ENCODE assay signal across 1 cellular context in genomic region chr5:177516601-177517568, GRCh38.
TF ChIP-seq lines count a peak whose summit lies in the region.

TSS of gene DDX41 (minus strand) at chr5:177516961. CDS start at chr5:177516945, 16 bp downstream.

TF ChIP-seq in K562, 482 proteins besides CTCF, POLR2A, EP300 and RAD21 (continued from another document and continues in another):
- peak; percentile 99 for TF ChIP-seq ZNF407 (IDR thresholded peaks at IDR 0.05; ENCODE audit: low read depth)
- TF ChIP-seq ZNF76 (CRISPR knock-in tag; IDR thresholded peaks at IDR 0.05; ENCODE audit: borderline replicate concordance) = peak; percentile 83; the same call in 1 of the 2 replicates
- TF ChIP-seq ELF4 (CRISPR knock-in tag; IDR thresholded peaks at IDR 0.05) = no peak
- peak; percentile 88 for TF ChIP-seq GABPB1 (CRISPR knock-in tag; IDR thresholded peaks at IDR 0.05)
- no peak for TF ChIP-seq GATAD2B (IDR thresholded peaks at IDR 0.05; ENCODE audit: borderline replicate concordance)
- no peak for TF ChIP-seq ASH1L (IDR thresholded peaks at IDR 0.05; ENCODE audit: borderline replicate concordance, low read depth, partially characterized antibody)
- peak; percentile 68; the same call in 1 of the 2 replicates for TF ChIP-seq CHCHD3 (CRISPR knock-in tag; IDR thresholded peaks at IDR 0.05)
- peak; percentile 91; the same call in 1 of the 2 replicates for TF ChIP-seq MYC (IDR thresholded peaks at IDR 0.05; ENCODE audit: low read depth, low read length)
- peak; percentile 68 for TF ChIP-seq MYC (CRISPR knock-in tag; IDR thresholded peaks at IDR 0.05; ENCODE audit: borderline replicate concordance, low read depth)
- TF ChIP-seq ZZZ3 (IDR thresholded peaks at IDR 0.05) = peak; percentile 37; the same call in 1 of the 2 replicates
- TF ChIP-seq NFYB (IDR thresholded peaks at IDR 0.05; ENCODE audit: extremely low read depth, insufficient read length) = peak; percentile 16
- 0 out of 2 replicates have a peak, but pooled peaks have one; percentile 69 for TF ChIP-seq THAP12 (CRISPR knock-in tag; IDR thresholded peaks at IDR 0.05)
- no peak for TF ChIP-seq GTF2E2 (tag; IDR thresholded peaks at IDR 0.05)
- TF ChIP-seq UBTF (IDR thresholded peaks at IDR 0.05; ENCODE audit: borderline replicate concordance in 1 of 2, low read depth in 2 of 2, low read length in 2 of 2) = no peak; a peak in 1 of 4 replicates
- TF ChIP-seq BRF2 (IDR thresholded peaks at IDR 0.05; ENCODE audit: borderline replicate concordance, insufficient read depth, insufficient read length) = no peak
- peak; percentile 49 to 66 for TF ChIP-seq AFF1 (IDR thresholded peaks at IDR 0.05; ENCODE audit: low read depth in 1 of 2, partially characterized antibody in 2 of 2)
- TF ChIP-seq ATF3 (IDR thresholded peaks at IDR 0.05) = no peak
- no peak for TF ChIP-seq ATF3 (CRISPR knock-in tag; conservative IDR thresholded peaks at IDR 0.05)
- TF ChIP-seq CREBBP (IDR thresholded peaks at IDR 0.05; ENCODE audit: low read depth, low read length) = no peak
- peak in 1 of 2 experiments; percentile 96; a peak in 2 of 4 replicates for TF ChIP-seq HDAC1 (IDR thresholded peaks at IDR 0.05)
